In the genomic region with DNA sequence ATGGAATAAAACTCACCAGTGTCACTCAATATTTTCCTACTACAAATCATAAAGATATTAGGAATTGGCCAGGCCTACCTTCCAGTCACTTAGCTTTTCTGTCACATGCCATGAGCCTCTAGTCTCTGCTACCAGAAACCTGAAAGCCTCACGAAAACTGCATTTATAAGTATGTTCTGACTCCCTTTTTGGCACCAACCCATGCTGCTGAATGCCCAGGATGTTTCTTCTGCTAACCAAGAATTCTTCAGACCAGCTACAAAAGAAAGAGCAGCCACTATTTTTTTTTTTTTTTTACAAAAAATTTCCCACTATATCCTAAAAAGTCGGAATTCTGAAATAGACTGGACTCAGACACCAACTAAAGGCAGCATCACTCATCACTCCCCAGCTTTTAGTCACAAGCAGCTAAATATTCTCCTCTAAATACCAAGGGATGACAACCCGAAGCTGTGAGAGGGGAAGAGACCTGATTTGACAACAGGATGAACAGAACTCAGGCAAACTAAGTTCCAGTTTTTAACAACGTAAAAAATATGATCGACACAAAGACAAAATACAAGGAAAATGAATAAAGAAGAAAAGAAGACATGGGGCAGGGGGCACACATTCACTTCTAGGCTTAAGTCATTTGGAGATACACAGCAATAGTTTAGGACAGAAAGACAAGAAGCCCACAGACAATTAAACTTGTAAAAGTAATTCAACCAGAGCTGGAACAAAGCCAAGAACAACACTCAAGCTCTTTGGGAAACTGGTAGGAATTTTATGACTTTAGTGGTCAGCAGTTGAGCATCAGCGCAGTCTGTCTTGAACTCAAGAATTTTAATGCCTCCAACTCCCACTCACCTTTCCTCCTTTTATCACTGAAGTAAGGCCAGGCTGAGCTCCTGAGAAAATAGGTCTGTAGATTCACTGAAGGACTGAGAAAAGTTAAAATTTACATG, we compare ENCODE assay signal across 8 cellular contexts. TPM values are rescaled to one million over a fixed set of nuclear protein-coding genes. Genes with fewer than 3 reads are reported as not detected.
DNase-seq lines count a peak whose midpoint lies in the region; ATAC-seq and TF ChIP-seq lines count a peak whose summit lies in the region.

No MANE protein-coding gene starts in this region.

- H3K4me3 Mint-ChIP-seq in activated naive CD8-positive, alpha-beta T cell treated with anti-CD3 and anti-CD28 coated beads, Interleukin-2, amount 10 ng/mL, durations not matched to agents 7 days and 5 days: peak overlapping the region; percentile 93
- peak overlapping the region; percentile 92 to 99 (median 97) for H3K4me3 Mint-ChIP-seq in immature natural killer cell

- peak overlapping the region; percentile 93 for H3K27ac Mint-ChIP-seq in activated naive CD8-positive, alpha-beta T cell treated with anti-CD3 and anti-CD28 coated beads, Interleukin-2, amount 10 ng/mL, durations not matched to agents 7 days and 5 days
- peak overlapping the region; percentile 95 to 100 (median 98) for H3K27ac Mint-ChIP-seq in immature natural killer cell

- peak overlapping the region; percentile 83 for H3K4me2 ChIP-seq in DND-41 (ENCODE audit: insufficient read depth, low read length)

- no peak for TF ChIP-seq CTCF in DND-41 (IDR thresholded peaks at IDR 0.05; ENCODE audit: borderline replicate concordance, extremely low read depth, low read length, poor library complexity, severe bottlenecking)

- no peak for DNase-seq in DND-41
- peak; percentile 16 for DNase-seq in KG1 (lab: John Stamatoyannopoulos, UW)
- no peak for DNase-seq in activated naive CD8-positive, alpha-beta T cell treated with anti-CD3 and anti-CD28 coated beads, Interleukin-2, amount 10 ng/mL, durations not matched to agents 7 days and 5 days
- DNase-seq in immature natural killer cell: no peak
- peak in 2 of 49 donors; percentile 4 to 36 for DNase-seq in substantia nigra (lab: John Stamatoyannopoulos, UW)
- DNase-seq in stimulated activated CD4-positive, alpha-beta T cell treated with anti-CD3 and anti-CD28 coated beads, Interleukin-1b, Interleukin-23, amount 100 ng/mL, for 48 hours: no peak
- no peak for DNase-seq in activated CD4-positive, CD25-positive, alpha-beta regulatory T cell (lab: John Stamatoyannopoulos, UW)

- no peaks in the 10 kb centered on the region for H3K27me3 ChIP-seq in DND-41 (ENCODE audit: insufficient read depth, low read length, poor library complexity)

- H3K9me3 ChIP-seq in DND-41 (ENCODE audit: insufficient read depth, low read length, severe bottlenecking): no peaks in the 10 kb centered on the region

- H3K36me3 ChIP-seq in DND-41 (ENCODE audit: insufficient read depth, low read length): peaks cover 24% of the 10 kb centered on the region

- peak overlapping the region; percentile 57 for H3K27ac ChIP-seq in DND-41 (ENCODE audit: low read length)
- peak overlapping the region; percentile 13 for H3K27ac ChIP-seq in substantia nigra (ENCODE audit: low read depth, low read length, poor library complexity, severe bottlenecking)

- H3K9me3 Mint-ChIP-seq in activated naive CD8-positive, alpha-beta T cell treated with anti-CD3 and anti-CD28 coated beads, Interleukin-2, amount 10 ng/mL, durations not matched to agents 7 days and 5 days: no peaks in the 10 kb centered on the region
- no peaks in the 10 kb centered on the region for H3K9me3 Mint-ChIP-seq in immature natural killer cell

- no peaks in the 10 kb centered on the region for H3K27me3 Mint-ChIP-seq in activated naive CD8-positive, alpha-beta T cell treated with anti-CD3 and anti-CD28 coated beads, Interleukin-2, amount 10 ng/mL, durations not matched to agents 7 days and 5 days
- H3K27me3 Mint-ChIP-seq in immature natural killer cell (ENCODE audit: low read depth in 3 of 3): peaks cover 10 to 21% (median 15%) of the 10 kb centered on the region in 3 donors

- peak overlapping the region; percentile 79 for H3K9ac ChIP-seq in DND-41 (ENCODE audit: low read depth, low read length)

- ATAC-seq in DND-41 (ENCODE audit: insufficient read depth, low read depth): no peak
- no peak for ATAC-seq in activated naive CD8-positive, alpha-beta T cell treated with anti-CD3 and anti-CD28 coated beads, Interleukin-2, amount 10 ng/mL, durations not matched to agents 7 days and 5 days (ENCODE audit: low read depth)
- no peak for ATAC-seq in HG03378 (IDR thresholded peaks at IDR 0.05; ENCODE audit: unreplicated experiment)

- peaks cover 65% of the 10 kb centered on the region for H3K79me2 ChIP-seq in DND-41 (ENCODE audit: insufficient read depth, low read length)

- no peak overlapping the region for H2AFZ ChIP-seq in DND-41 (ENCODE audit: low read depth, low read length)

- H3K4me3 ChIP-seq in DND-41 (ENCODE audit: low read depth in 1 of 2, low read length in 2 of 2): peak overlapping the region; percentile 56 to 77; a peak in 3 of 4 replicates

- peaks cover 20% of the 10 kb centered on the region for H3K4me1 Mint-ChIP-seq in activated naive CD8-positive, alpha-beta T cell treated with anti-CD3 and anti-CD28 coated beads, Interleukin-2, amount 10 ng/mL, durations not matched to agents 7 days and 5 days
- H3K4me1 Mint-ChIP-seq in immature natural killer cell: peaks cover 48 to 54% of the 10 kb centered on the region in 2 donors

- POLR2A ChIA-PET in activated naive CD8-positive, alpha-beta T cell treated with anti-CD3 and anti-CD28 coated beads, Interleukin-2, amount 10 ng/mL, durations not matched to agents 7 days and 5 days (lab: Charles Lee): interaction anchor here (0.7 to 4.9 kb wide), 5 partner anchors 10 to 80 kb away, joined by 3 to 49 read pairs (median 3); a partner anchor contains a TSS

- peaks cover 49% of the 10 kb centered on the region for H3K4me1 ChIP-seq in DND-41 (ENCODE audit: insufficient read depth, low read length)

- peaks cover 5% of the 10 kb centered on the region; the same call in 1 of the 2 replicates for H4K20me1 ChIP-seq in DND-41 (ENCODE audit: insufficient read depth, low read length)

- H3K36me3 Mint-ChIP-seq in activated naive CD8-positive, alpha-beta T cell treated with anti-CD3 and anti-CD28 coated beads, Interleukin-2, amount 10 ng/mL, durations not matched to agents 7 days and 5 days: peaks cover 11% of the 10 kb centered on the region
- peaks cover 0 to 4% (median 0%) of the 10 kb centered on the region in 3 donors for H3K36me3 Mint-ChIP-seq in immature natural killer cell

RNA-seq across cellular contexts. Expression of a gene that starts 1.6 kb away (rescaled TPM):
- 100 to 1,000 TPM; 147 to 150 TPM for total RNA-seq in activated naive CD8-positive, alpha-beta T cell treated with anti-CD3 and anti-CD28 coated beads, Interleukin-2, amount 10 ng/mL, durations not matched to agents 7 days and 5 days
- 10 to 100 TPM; 42.3 to 62.1 (median 58.1) TPM for polyA plus RNA-seq in immature natural killer cell

RNA-seq across cellular contexts. Expression of a gene that starts 24.2 kb away (rescaled TPM):
- total RNA-seq in activated naive CD8-positive, alpha-beta T cell treated with anti-CD3 and anti-CD28 coated beads, Interleukin-2, amount 10 ng/mL, durations not matched to agents 7 days and 5 days: 10 to 100 TPM; 59.0 to 65.4 TPM
- polyA plus RNA-seq in immature natural killer cell: 10 to 100 TPM; 62.5 to 71.9 (median 62.6) TPM

RNA-seq across cellular contexts. Expression of a gene that starts 55.5 kb away (rescaled TPM):
- total RNA-seq in activated naive CD8-positive, alpha-beta T cell treated with anti-CD3 and anti-CD28 coated beads, Interleukin-2, amount 10 ng/mL, durations not matched to agents 7 days and 5 days: 10 to 100 TPM; 27.5 to 28.3 TPM
- polyA plus RNA-seq in immature natural killer cell: 10 to 100 TPM; 12.8 to 14.2 (median 13.2) TPM
